Comparison of ENCODE assay signal across 9 cellular contexts in genomic region chr10:3852147-3852904, GRCh38.
DNase-seq lines count a peak whose midpoint lies in the region; TF ChIP-seq lines count a peak whose summit lies in the region.
"Had no signal": no experiment of that assay in that cellular context is flagged by ENCODE, and none has a peak within 500 bp of the region (broad histone marks: within the 10 kb centered on the region; RNA-seq: fewer than 3 reads in every experiment).

No MANE protein-coding gene starts in this region.

- POLR2A ChIA-PET in HEK293 (lab: Yijun Ruan, JAX) = interaction anchor here (1.0 to 3.5 kb wide), 4 partner anchors 34 to 654 kb away, joined by 3 to 57 read pairs (median 4); partner anchors contain the start of gene KLF6

- no peaks in the 10 kb centered on the region for H3K9me3 Mint-ChIP-seq in endodermal cell
- H3K9me3 Mint-ChIP-seq: neural crest cell had no signal

- no peak for TF ChIP-seq POLR2A in stomach (IDR thresholded peaks at IDR 0.05)

- peaks cover 15% of the 10 kb centered on the region for H3K4me1 ChIP-seq in HEK293 (ENCODE audit: control insufficient read depth, insufficient read depth, low read length)
- peaks cover 8% of the 10 kb centered on the region for H3K4me1 ChIP-seq in endodermal cell (ENCODE audit: control insufficient read depth, insufficient read depth, low read length)
- peaks cover 33% of the 10 kb centered on the region for H3K4me1 ChIP-seq in mucosa of stomach (ENCODE audit: control insufficient read depth, insufficient read depth, low read length)
- H3K4me1 ChIP-seq in stomach = peaks cover 27 to 66% (median 48%) of the 10 kb centered on the region in 4 donors

- peak; percentile 78 for DNase-seq in GM13976 (ENCODE audit: low spot score)
- DNase-seq in MG63 = peak; percentile 79
- peak; percentile 39 for DNase-seq in activated CD4-positive, alpha-beta T cell treated with anti-CD3 and anti-CD28 coated beads for 24 hours (ENCODE audit: low read depth in 2 of 2)
- DNase-seq in endodermal cell = no peak
- DNase-seq in stomach = peak; percentile 93
- DNase-seq in NCI-H2107 (lab: John Stamatoyannopoulos, UW) = no peak

- no peaks in the 10 kb centered on the region for H3K36me3 Mint-ChIP-seq in endodermal cell (ENCODE audit: low read depth)

- intact Hi-C loops in stomach (cut with DNase I; ENCODE audit: low total_unique reads) = no loop called here

- H3K27me3 ChIP-seq in MG63 (no peaks in the 10 kb centered on the region), endodermal cell (ENCODE audit: control insufficient read depth, insufficient read depth, low read length, poor library complexity, severe bottlenecking) (no peaks in the 10 kb centered on the region), mucosa of stomach (ENCODE audit: control insufficient read depth, insufficient read depth, low read length) (no peaks in the 10 kb centered on the region), stomach (no peaks in the 10 kb centered on the region)

- H3K9me3 ChIP-seq in HEK293 (ENCODE audit: control insufficient read depth, insufficient read depth, low read depth, low read length) (no peaks in the 10 kb centered on the region), MG63 (no peaks in the 10 kb centered on the region), endodermal cell (ENCODE audit: control insufficient read depth, low read length) (no peaks in the 10 kb centered on the region), mucosa of stomach (ENCODE audit: control insufficient read depth, low read length) (no peaks in the 10 kb centered on the region), stomach (no peaks in the 10 kb centered on the region)

- H3K27ac Mint-ChIP-seq in endodermal cell = peak overlapping the region; percentile 46

- TF ChIP-seq EP300 in stomach (IDR thresholded peaks at IDR 0.05) = no peak

- 77 to 80% methylated on average over 6 to 10 of the region's 10 CpGs for WGBS in endodermal cell (ENCODE audit: insufficient coverage in 1 of 2, insufficient read length in 1 of 2), 2 experiments
- 9 to 22% (median 20%) methylated on average over 10 of the region's 10 CpGs for WGBS in stomach, 5 donors

- H3K9ac ChIP-seq in endodermal cell (ENCODE audit: extremely low read depth, low read length, poor library complexity, severe bottlenecking) = no peak overlapping the region
- H3K9ac ChIP-seq in mucosa of stomach (ENCODE audit: low read length) = peak overlapping the region; percentile 70

- H3K27ac ChIP-seq in HEK293 (ENCODE audit: extremely low read depth, low read depth, low read length) (peak overlapping the region; percentile 52), endodermal cell (ENCODE audit: low read depth, low read length) (no peak overlapping the region), stomach (peak overlapping the region in 4 of 5 donors; percentile 88 to 96 (median 90))

- H3K36me3 ChIP-seq in HEK293 (ENCODE audit: control insufficient read depth in 2 of 2, insufficient read depth in 1 of 2, low read length in 2 of 2) (no peaks in the 10 kb centered on the region), MG63 (no peaks in the 10 kb centered on the region), endodermal cell (ENCODE audit: control insufficient read depth, insufficient read depth, low read length) (no peaks in the 10 kb centered on the region), mucosa of stomach (ENCODE audit: control insufficient read depth, insufficient read depth, low read length) (no peaks in the 10 kb centered on the region), stomach (no peaks in the 10 kb centered on the region)

- H3K4me1 Mint-ChIP-seq in endodermal cell = peaks cover 25% of the 10 kb centered on the region

- in situ Hi-C loops in GM13976 (cut with MboI; ENCODE audit: low sequenced_read_pairs, unreplicated experiment) = no loop called here

- CTCF ChIA-PET in HEK293 (lab: Yijun Ruan, JAX) = interaction anchor here (0.6 kb wide), 1 partner anchor 760 kb away, joined by 3 read pairs; no protein-coding TSS in a partner anchor

- H3K4me3 ChIP-seq in HEK293 (ENCODE audit: low read depth, low read length) (no peak overlapping the region), MG63 (no peak overlapping the region), endodermal cell (ENCODE audit: low read length) (no peak overlapping the region), mucosa of stomach (ENCODE audit: low read length) (no peak overlapping the region), stomach (no peak overlapping the region)

- H3K27me3 Mint-ChIP-seq in endodermal cell (ENCODE audit: insufficient read depth) = no peaks in the 10 kb centered on the region

- TF ChIP-seq CTCF in GM13976 (IDR thresholded peaks at IDR 0.05; ENCODE audit: borderline replicate concordance, control extremely low read depth, extremely low read depth, insufficient read depth, missing control alignments) = no peak
- TF ChIP-seq CTCF in HEK293 (tag by site-specific recombination; IDR thresholded peaks at IDR 0.05) = no peak
- no peak for TF ChIP-seq CTCF in endodermal cell (conservative IDR thresholded peaks at IDR 0.05)
- no peak for TF ChIP-seq CTCF in stomach (IDR thresholded peaks at IDR 0.05)

- H3K4me3 Mint-ChIP-seq in endodermal cell = no peak overlapping the region
- H3K4me3 Mint-ChIP-seq: neural crest cell had no signal

TF ChIP-seq in HEK293, 187 proteins besides CTCF, POLR2A, EP300 and RAD21 (continues in another document):
- TF ChIP-seq ZNF768 (tag by site-specific recombination; IDR thresholded peaks at IDR 0.05) (no peak), ZBTB26 (tag by site-specific recombination; optimal IDR thresholded peaks at IDR 0.05) (no peak), ZNF596 (tag by site-specific recombination; IDR thresholded peaks at IDR 0.05) (no peak), ZEB2 (tag by site-specific recombination; IDR thresholded peaks at IDR 0.05) (peak; percentile 98), ZNF843 (tag by site-specific recombination; IDR thresholded peaks at IDR 0.05) (peak; percentile 92), ZIC2 (tag by site-specific recombination; IDR thresholded peaks at IDR 0.05) (no peak), ZNF560 (tag by site-specific recombination; IDR thresholded peaks at IDR 0.05; ENCODE audit: borderline replicate concordance) (no peak), ZNF221 (tag by site-specific recombination; IDR thresholded peaks at IDR 0.05; ENCODE audit: borderline replicate concordance) (no peak), ZBTB20 (tag by site-specific recombination; IDR thresholded peaks at IDR 0.05) (peak; percentile 42), ZNF623 (tag by site-specific recombination; IDR thresholded peaks at IDR 0.05) (no peak; the same call in 1 of the 2 replicates), KLF16 (tag by site-specific recombination; IDR thresholded peaks at IDR 0.05) (no peak), ZNF394 (tag by site-specific recombination; IDR thresholded peaks at IDR 0.05; ENCODE audit: borderline replicate concordance) (peak; percentile 73), ZNF571 (tag by site-specific recombination; IDR thresholded peaks at IDR 0.05) (no peak), KLF17 (tag by site-specific recombination; IDR thresholded peaks at IDR 0.05) (no peak), ZNF175 (tag by site-specific recombination; IDR thresholded peaks at IDR 0.05) (no peak), ZBTB8A (tag by site-specific recombination; IDR thresholded peaks at IDR 0.05) (no peak), ZNF639 (tag by site-specific recombination; IDR thresholded peaks at IDR 0.05) (peak; percentile 88), ZNF513 (tag by site-specific recombination; IDR thresholded peaks at IDR 0.05) (no peak)

Comparison
In these comparisons a context has a peak if more than half of its experiments do, and no peak if none do; other contexts are left out.
1. DNase-seq: peak in GM13976 (single experiment), MG63 (single experiment), activated CD4-positive, alpha-beta T cell treated with anti-CD3 and anti-CD28 coated beads for 24 hours (2 of 2) and stomach (single experiment); none in endodermal cell (single experiment) and NCI-H2107 (single experiment).